ENCODE assay signal across 1 cellular context in the genomic region with DNA sequence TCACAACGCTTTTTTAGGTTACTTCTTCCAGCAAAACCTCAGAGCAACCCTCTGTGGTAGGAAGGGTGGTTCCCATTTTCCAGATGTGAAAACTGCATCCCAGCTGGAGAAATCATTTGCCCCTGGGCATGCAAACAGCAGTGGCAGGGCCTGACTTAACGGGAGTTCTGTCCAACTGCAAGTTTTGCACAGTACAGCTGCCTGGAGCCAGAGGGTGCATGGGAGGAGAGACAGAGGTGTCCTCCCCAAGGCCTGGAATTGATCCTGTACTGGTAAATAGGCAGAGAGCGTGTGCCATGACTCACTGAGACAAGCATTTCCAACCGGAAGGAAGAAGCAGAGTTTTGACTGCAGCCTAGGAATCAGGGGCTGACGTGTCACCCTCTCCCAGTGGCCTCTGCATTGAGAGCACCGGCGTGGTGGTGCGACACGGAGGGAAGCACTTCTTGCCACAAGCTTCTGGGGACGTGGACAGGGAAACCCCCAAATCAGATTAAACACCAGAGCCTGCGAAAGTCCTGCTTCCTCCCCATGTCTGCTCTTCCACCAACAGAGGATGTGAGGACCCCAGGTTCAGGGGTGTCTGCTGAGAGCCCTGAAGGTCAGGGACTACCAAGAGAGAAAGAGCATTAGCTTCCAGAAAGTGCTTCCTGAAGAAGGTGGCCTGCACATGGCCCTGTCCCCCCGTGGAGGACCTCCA.
TF ChIP-seq lines count a peak whose summit lies in the region.

No MANE protein-coding gene starts in this region.

TF ChIP-seq in HepG2, 621 proteins besides CTCF, POLR2A, EP300 and RAD21 (continued from another document):
- TF ChIP-seq, protein P1, sequence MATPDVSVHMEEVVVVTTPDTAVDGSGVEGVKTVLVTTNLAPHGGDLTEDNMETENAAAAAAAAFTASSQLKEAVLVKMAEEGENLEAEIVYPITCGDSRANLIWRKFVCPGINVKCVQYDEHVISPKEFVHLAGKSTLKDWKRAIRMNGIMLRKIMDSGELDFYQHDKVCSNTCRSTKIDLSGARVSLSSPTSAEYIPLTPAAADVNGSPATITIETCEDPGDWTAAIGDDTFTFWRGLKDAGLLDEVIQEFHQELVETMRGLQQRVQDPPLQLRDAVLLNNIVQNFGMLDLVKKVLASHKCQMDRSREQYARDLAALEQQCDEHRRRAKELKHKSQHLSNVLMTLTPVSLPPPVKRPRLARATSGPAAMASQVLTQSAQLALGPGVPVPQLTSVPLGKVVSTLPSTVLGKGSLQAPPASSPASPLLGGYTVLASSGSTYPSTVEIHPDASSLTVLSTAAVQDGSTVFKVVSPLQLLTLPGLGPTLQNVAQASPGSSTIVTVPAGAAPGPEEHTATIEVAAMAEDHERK (CRISPR knock-in tag; IDR thresholded peaks at IDR 0.05; ENCODE audit: low read depth), result no peak
- TF ChIP-seq TCF12 (IDR thresholded peaks at IDR 0.05) (no peak), TCF12 (CRISPR knock-in tag; IDR thresholded peaks at IDR 0.05) (no peak), ZNF7 (CRISPR knock-in tag; IDR thresholded peaks at IDR 0.05) (no peak), ZNF3 (CRISPR knock-in tag; IDR thresholded peaks at IDR 0.05) (no peak), ZNF850 (CRISPR knock-in tag; conservative IDR thresholded peaks at IDR 0.05) (no peak), ZNF878 (CRISPR knock-in tag; IDR thresholded peaks at IDR 0.05) (no peak), ZNF550 (CRISPR knock-in tag; IDR thresholded peaks at IDR 0.05; ENCODE audit: borderline replicate concordance) (no peak), MAZ (IDR thresholded peaks at IDR 0.05; ENCODE audit: borderline replicate concordance, low read depth, low read length) (no peak), MAZ (CRISPR knock-in tag; IDR thresholded peaks at IDR 0.05; ENCODE audit: low read depth) (no peak), MXI1 (IDR thresholded peaks at IDR 0.05; ENCODE audit: borderline replicate concordance, low read depth, low read length) (peak; percentile 35; the same call in 1 of the 3 replicates), ARNT2 (CRISPR knock-in tag; IDR thresholded peaks at IDR 0.05; ENCODE audit: low read depth) (no peak), ZNF564 (CRISPR knock-in tag; IDR thresholded peaks at IDR 0.05) (no peak), MEIS2 (CRISPR knock-in tag; IDR thresholded peaks at IDR 0.05) (no peak), SRSF9 (IDR thresholded peaks at IDR 0.05; ENCODE audit: borderline replicate concordance, insufficient read depth, low read depth, low read length, poor library complexity, severe bottlenecking) (no peak), ATF7 (IDR thresholded peaks at IDR 0.05) (no peak), ATF7 (CRISPR knock-in tag; IDR thresholded peaks at IDR 0.05) (no peak), NKX3-1 (CRISPR knock-in tag; IDR thresholded peaks at IDR 0.05) (no peak), RFX5 (IDR thresholded peaks at IDR 0.05; ENCODE audit: low read depth, low read length) (no peak), ZFP36L1 (CRISPR knock-in tag; IDR thresholded peaks at IDR 0.05) (no peak), MYC (CRISPR knock-in tag; IDR thresholded peaks at IDR 0.05; ENCODE audit: borderline replicate concordance) (no peak), ZNF256 (CRISPR knock-in tag; conservative IDR thresholded peaks at IDR 0.05) (no peak), ZNF619 (CRISPR knock-in tag; IDR thresholded peaks at IDR 0.05) (no peak), ZNF546 (CRISPR knock-in tag; conservative IDR thresholded peaks at IDR 0.05) (no peak), ZNF10 (CRISPR knock-in tag; IDR thresholded peaks at IDR 0.05; ENCODE audit: borderline replicate concordance, low read depth) (no peak), SMAD9 (CRISPR knock-in tag; IDR thresholded peaks at IDR 0.05) (no peak), HMG20B (CRISPR knock-in tag; conservative IDR thresholded peaks at IDR 0.05) (no peak), ZNF773 (CRISPR knock-in tag; IDR thresholded peaks at IDR 0.05; ENCODE audit: borderline replicate concordance) (no peak), ZNF460 (CRISPR knock-in tag; IDR thresholded peaks at IDR 0.05; ENCODE audit: borderline replicate concordance) (no peak)
- TF ChIP-seq, protein P2, sequence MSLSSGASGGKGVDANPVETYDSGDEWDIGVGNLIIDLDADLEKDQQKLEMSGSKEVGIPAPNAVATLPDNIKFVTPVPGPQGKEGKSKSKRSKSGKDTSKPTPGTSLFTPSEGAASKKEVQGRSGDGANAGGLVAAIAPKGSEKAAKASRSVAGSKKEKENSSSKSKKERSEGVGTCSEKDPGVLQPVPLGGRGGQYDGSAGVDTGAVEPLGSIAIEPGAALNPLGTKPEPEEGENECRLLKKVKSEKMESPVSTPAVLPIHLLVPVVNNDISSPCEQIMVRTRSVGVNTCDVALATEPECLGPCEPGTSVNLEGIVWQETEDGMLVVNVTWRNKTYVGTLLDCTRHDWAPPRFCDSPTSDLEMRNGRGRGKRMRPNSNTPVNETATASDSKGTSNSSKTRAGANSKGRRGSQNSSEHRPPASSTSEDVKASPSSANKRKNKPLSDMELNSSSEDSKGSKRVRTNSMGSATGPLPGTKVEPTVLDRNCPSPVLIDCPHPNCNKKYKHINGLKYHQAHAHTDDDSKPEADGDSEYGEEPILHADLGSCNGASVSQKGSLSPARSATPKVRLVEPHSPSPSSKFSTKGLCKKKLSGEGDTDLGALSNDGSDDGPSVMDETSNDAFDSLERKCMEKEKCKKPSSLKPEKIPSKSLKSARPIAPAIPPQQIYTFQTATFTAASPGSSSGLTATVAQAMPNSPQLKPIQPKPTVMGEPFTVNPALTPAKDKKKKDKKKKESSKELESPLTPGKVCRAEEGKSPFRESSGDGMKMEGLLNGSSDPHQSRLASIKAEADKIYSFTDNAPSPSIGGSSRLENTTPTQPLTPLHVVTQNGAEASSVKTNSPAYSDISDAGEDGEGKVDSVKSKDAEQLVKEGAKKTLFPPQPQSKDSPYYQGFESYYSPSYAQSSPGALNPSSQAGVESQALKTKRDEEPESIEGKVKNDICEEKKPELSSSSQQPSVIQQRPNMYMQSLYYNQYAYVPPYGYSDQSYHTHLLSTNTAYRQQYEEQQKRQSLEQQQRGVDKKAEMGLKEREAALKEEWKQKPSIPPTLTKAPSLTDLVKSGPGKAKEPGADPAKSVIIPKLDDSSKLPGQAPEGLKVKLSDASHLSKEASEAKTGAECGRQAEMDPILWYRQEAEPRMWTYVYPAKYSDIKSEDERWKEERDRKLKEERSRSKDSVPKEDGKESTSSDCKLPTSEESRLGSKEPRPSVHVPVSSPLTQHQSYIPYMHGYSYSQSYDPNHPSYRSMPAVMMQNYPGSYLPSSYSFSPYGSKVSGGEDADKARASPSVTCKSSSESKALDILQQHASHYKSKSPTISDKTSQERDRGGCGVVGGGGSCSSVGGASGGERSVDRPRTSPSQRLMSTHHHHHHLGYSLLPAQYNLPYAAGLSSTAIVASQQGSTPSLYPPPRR (CRISPR knock-in tag; IDR thresholded peaks at IDR 0.05; ENCODE audit: borderline replicate concordance), result 0 out of 2 replicates have a peak, but pooled peaks have one; percentile 32
- TF ChIP-seq, protein P3, sequence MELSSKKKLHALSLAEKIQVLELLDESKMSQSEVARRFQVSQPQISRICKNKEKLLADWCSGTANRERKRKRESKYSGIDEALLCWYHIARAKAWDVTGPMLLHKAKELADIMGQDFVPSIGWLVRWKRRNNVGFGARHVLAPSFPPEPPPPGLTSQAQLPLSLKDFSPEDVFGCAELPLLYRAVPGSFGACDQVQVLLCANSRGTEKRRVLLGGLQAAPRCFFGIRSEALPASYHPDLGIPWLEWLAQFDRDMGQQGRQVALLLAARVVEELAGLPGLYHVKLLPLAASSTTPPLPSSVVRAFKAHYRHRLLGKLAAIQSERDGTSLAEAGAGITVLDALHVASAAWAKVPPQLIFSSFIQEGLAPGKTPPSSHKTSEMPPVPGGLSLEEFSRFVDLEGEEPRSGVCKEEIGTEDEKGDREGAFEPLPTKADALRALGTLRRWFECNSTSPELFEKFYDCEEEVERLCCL (CRISPR knock-in tag; IDR thresholded peaks at IDR 0.05; ENCODE audit: borderline replicate concordance), result no peak
- TF ChIP-seq, protein P4, sequence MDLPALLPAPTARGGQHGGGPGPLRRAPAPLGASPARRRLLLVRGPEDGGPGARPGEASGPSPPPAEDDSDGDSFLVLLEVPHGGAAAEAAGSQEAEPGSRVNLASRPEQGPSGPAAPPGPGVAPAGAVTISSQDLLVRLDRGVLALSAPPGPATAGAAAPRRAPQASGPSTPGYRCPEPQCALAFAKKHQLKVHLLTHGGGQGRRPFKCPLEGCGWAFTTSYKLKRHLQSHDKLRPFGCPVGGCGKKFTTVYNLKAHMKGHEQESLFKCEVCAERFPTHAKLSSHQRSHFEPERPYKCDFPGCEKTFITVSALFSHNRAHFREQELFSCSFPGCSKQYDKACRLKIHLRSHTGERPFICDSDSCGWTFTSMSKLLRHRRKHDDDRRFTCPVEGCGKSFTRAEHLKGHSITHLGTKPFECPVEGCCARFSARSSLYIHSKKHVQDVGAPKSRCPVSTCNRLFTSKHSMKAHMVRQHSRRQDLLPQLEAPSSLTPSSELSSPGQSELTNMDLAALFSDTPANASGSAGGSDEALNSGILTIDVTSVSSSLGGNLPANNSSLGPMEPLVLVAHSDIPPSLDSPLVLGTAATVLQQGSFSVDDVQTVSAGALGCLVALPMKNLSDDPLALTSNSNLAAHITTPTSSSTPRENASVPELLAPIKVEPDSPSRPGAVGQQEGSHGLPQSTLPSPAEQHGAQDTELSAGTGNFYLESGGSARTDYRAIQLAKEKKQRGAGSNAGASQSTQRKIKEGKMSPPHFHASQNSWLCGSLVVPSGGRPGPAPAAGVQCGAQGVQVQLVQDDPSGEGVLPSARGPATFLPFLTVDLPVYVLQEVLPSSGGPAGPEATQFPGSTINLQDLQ (CRISPR knock-in tag; IDR thresholded peaks at IDR 0.05), result no peak
- TF ChIP-seq, protein P5, sequence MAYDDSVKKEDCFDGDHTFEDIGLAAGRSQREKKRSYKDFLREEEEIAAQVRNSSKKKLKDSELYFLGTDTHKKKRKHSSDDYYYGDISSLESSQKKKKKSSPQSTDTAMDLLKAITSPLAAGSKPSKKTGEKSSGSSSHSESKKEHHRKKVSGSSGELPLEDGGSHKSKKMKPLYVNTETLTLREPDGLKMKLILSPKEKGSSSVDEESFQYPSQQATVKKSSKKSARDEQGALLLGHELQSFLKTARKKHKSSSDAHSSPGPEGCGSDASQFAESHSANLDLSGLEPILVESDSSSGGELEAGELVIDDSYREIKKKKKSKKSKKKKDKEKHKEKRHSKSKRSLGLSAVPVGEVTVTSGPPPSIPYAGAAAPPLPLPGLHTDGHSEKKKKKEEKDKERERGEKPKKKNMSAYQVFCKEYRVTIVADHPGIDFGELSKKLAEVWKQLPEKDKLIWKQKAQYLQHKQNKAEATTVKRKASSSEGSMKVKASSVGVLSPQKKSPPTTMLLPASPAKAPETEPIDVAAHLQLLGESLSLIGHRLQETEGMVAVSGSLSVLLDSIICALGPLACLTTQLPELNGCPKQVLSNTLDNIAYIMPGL (CRISPR knock-in tag; IDR thresholded peaks at IDR 0.05; ENCODE audit: borderline replicate concordance in 1 of 2, low read depth in 1 of 2), result 0 out of 4 replicates have a peak, but pooled peaks of 1 of the 2 experiments have one; percentile 28
